8 cellular contexts compared by ENCODE assay signal in the genomic region with DNA sequence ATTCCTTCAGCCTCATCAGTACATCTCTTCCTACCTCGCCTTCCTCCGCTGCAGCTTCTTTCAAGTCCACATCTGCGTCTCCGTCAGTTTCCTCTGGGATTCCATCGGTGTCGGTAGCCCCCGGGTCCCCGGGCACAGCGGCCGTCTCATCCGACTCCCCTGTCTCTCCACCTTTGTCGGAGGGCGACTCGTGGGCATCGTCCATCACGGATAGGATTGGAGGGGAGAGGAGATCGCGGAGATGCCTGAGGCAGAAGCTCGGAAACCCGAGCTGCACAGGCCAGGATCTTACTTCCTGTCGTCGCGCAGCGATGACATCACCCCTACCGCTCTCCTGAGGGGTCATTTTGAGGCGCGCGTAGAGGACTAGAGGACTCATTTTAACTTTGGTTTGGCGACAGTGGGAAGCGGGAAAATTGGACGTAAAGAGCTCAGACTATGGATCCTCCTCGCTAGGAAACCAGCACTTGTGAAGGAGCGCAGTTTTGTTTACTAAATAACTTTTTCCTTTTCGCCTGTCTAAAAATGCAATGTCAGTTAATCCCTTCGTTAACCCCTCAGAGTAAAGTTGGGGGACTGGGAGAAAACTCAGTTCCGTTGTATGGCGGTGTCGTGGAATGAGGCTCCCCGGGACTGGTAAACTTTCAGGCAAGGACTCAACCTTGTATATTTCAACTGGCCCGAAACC. TPM values are rescaled to one million over a fixed set of nuclear protein-coding genes. Genes with fewer than 3 reads are reported as not detected.
A peak's percentile ranks its signal among the peaks of the same experiment; 100 is the strongest.
DNase-seq lines count a peak whose midpoint lies in the region; ATAC-seq, FAIRE-seq and TF ChIP-seq lines count a peak whose summit lies in the region.

A gene with protein sequence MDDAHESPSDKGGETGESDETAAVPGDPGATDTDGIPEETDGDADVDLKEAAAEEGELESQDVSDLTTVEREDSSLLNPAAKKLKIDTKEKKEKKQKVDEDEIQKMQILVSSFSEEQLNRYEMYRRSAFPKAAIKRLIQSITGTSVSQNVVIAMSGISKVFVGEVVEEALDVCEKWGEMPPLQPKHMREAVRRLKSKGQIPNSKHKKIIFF (minus strand): TSS at position 290 of the 688 bp plus-strand sequence. CDS start 85 bp downstream, at position 205.

- no peaks in the 10 kb centered on the region for H3K27me3 Mint-ChIP-seq in CD8-positive, alpha-beta T cell (ENCODE audit: low read depth)

- peak within 1 kb of the TSS; percentile 100 for H3K4me3 Mint-ChIP-seq in CD8-positive, alpha-beta T cell

- peaks cover 21% of the 10 kb centered on the region for H3K4me1 ChIP-seq in CD8-positive, alpha-beta T cell (ENCODE audit: insufficient read depth, low read length)
- peaks cover 3 to 18% of the 10 kb centered on the region in 2 donors for H3K4me1 ChIP-seq in lung (ENCODE audit: control insufficient read depth in 2 of 2, insufficient read depth in 2 of 2, low read length in 2 of 2)

- POLR2A ChIA-PET in CD8-positive, alpha-beta T cell (lab: Charles Lee), result interaction anchor here (0.8 to 3.0 kb wide), 10 partner anchors 10 to 496 kb away, joined by 3 to 21 read pairs (median 4); partner anchors contain the start of genes BLTP3A, NUDT3 and SNRPC
- POLR2A ChIA-PET in activated CD8-positive, alpha-beta memory T cell treated with anti-CD3 and anti-CD28 coated beads for 36 hours (lab: Charles Lee), result interaction anchor here (0.6 to 2.3 kb wide), 6 partner anchors 96 to 371 kb away, joined by 3 to 9 read pairs (median 4); partner anchors contain the start of gene BLTP3A

- TF ChIP-seq CTCF in CD8-positive, alpha-beta T cell (IDR thresholded peaks at IDR 0.05), result no peak
- no peak for TF ChIP-seq CTCF in lung (IDR thresholded peaks at IDR 0.05; ENCODE audit: control extremely low read depth, extremely low read depth)

- WGBS in lung, 2 donors, result 0% methylated on average over 40 of the region's 40 CpGs

- DNase-seq in CD8-positive, alpha-beta T cell, result peak; percentile 74 to 92 (median 91)
- DNase-seq in HTR-8/SVneo (ENCODE audit: insufficient read length, low spot score) (peak; percentile 94), NOMO-1 treated with DMSO at 0.1 percent for 48 hours (lab: John Stamatoyannopoulos, UW; ENCODE audit: unreplicated experiment) (peak; percentile 89), lung (ENCODE audit: low spot score) (peak; percentile 95)
- peak; percentile 80 for DNase-seq in effector CD8-positive, alpha-beta T cell (lab: John Stamatoyannopoulos, UW)
- peak; percentile 81 to 90 (median 81) for DNase-seq in stimulated activated CD4-positive, alpha-beta T cell treated with anti-CD3 and anti-CD28 coated beads, TNF-alpha, amount 100 ng/mL, for 24 hours (ENCODE audit: low read depth in 3 of 3)

- ATAC-seq in CD8-positive, alpha-beta T cell, result peak; percentile 67
- ATAC-seq in GM21360 (IDR thresholded peaks at IDR 0.05; ENCODE audit: unreplicated experiment) (peak; percentile 66), lung (ENCODE audit: insufficient read depth, low FRiP score) (peak; percentile 82)

- H3K27ac Mint-ChIP-seq in CD8-positive, alpha-beta T cell, result peak within 1 kb of the TSS; percentile 99

- H3K4me1 Mint-ChIP-seq in CD8-positive, alpha-beta T cell (ENCODE audit: low read depth), result peaks cover 66% of the 10 kb centered on the region

- CTCF ChIA-PET in CD8-positive, alpha-beta T cell (lab: Charles Lee), result interaction anchor here (0.9 to 1.6 kb wide), 4 partner anchors 60 to 161 kb away, joined by 3 to 4 read pairs (median 3); partner anchors contain the start of gene BLTP3A
- CTCF ChIA-PET in activated CD8-positive, alpha-beta memory T cell treated with anti-CD3 and anti-CD28 coated beads for 36 hours (lab: Charles Lee), result interaction anchor here (0.7 to 1.7 kb wide), 3 partner anchors 97 to 353 kb away, joined by 3 to 8 read pairs (median 3); partner anchors contain the start of genes BLTP3A and SNRPC

- H3K9me3 ChIP-seq in CD8-positive, alpha-beta T cell (ENCODE audit: low read length), result no peaks in the 10 kb centered on the region
- H3K9me3 ChIP-seq in lung (ENCODE audit: control insufficient read depth in 2 of 2, insufficient read depth in 1 of 2, low read length in 1 of 2), result no peaks in the 10 kb centered on the region

- H3K36me3 Mint-ChIP-seq in CD8-positive, alpha-beta T cell, result peaks cover 47% of the 10 kb centered on the region

- intact Hi-C loops in CD8-positive, alpha-beta T cell (cut with DNase I, micrococcal nuclease), result loop anchor here (1.0 to 10.0 kb wide), 13 partner anchors 25 to 1997 kb away; partner anchors contain the start of genes ILRUN (in 2 of the 2), ZNF76 (in 2 of the 2), BRPF3 (in 1 of the 2) and C6orf89 (in 1 of the 2)

- no peaks in the 10 kb centered on the region for H3K27me3 ChIP-seq in CD8-positive, alpha-beta T cell (ENCODE audit: insufficient read depth, low read length)
- H3K27me3 ChIP-seq in lung (ENCODE audit: control insufficient read depth, insufficient read depth), result no peaks in the 10 kb centered on the region

- FAIRE-seq in HTR-8/SVneo (lab: Jason Lieb, UNC), result no peak

- H3K4me3 ChIP-seq in CD8-positive, alpha-beta T cell (ENCODE audit: low read depth, low read length), result peak within 1 kb of the TSS; percentile 84
- H3K4me3 ChIP-seq in lung, result peak within 1 kb of the TSS; percentile 84

- peaks cover 5% of the 10 kb centered on the region for H3K36me3 ChIP-seq in CD8-positive, alpha-beta T cell (ENCODE audit: insufficient read depth, low read length)
- H3K36me3 ChIP-seq in lung (ENCODE audit: control insufficient read depth in 2 of 2, insufficient read depth in 2 of 2, low read length in 2 of 2), result peaks cover 3% of the 10 kb centered on the region in 2 donors

- peak within 1 kb of the TSS; percentile 90 for H3K27ac ChIP-seq in CD8-positive, alpha-beta T cell (ENCODE audit: low read depth, low read length)
- peak within 1 kb of the TSS; percentile 94 for H3K27ac ChIP-seq in lung (ENCODE audit: low read depth in 1 of 2, low read length in 1 of 2)

- peaks cover 4% of the 10 kb centered on the region for H3K9me3 Mint-ChIP-seq in CD8-positive, alpha-beta T cell

RNA-seq across cellular contexts. Expression of the gene that starts here (rescaled TPM):
- total RNA-seq in CD8-positive, alpha-beta T cell, result 10 to 100 TPM; 40.0 to 40.6 TPM
- 10 to 100 TPM; 30.2 to 32.2 TPM for total RNA-seq in activated CD8-positive, alpha-beta memory T cell treated with anti-CD3 and anti-CD28 coated beads for 36 hours
- 10 to 100 TPM; 17.3 to 30.5 TPM for total RNA-seq in lung
- 10 to 100 TPM; 28.2 to 30.2 TPM for polyA plus RNA-seq in lung

Comparison
In these comparisons a context has a peak if more than half of its experiments do, and no peak if none do; other contexts are left out.
1. Peak in every context shown above with its lines: DNase-seq, ATAC-seq, H3K4me3 ChIP-seq and H3K27ac ChIP-seq.